Comparison of ENCODE assay signal across 24 cellular contexts in genomic region chr7:81327873-81328272, GRCh38.
"Had no signal": no experiment of that assay in that cellular context is flagged by ENCODE, and none has a peak within 500 bp of the region (broad histone marks: within the 10 kb centered on the region; RNA-seq: fewer than 3 reads in every experiment).

No MANE protein-coding gene starts in this region.

- H3K4me3 ChIP-seq: cardiac muscle cell had no signal

- H3K27ac ChIP-seq: brain microvascular endothelial cell, cardiac muscle cell had no signal

- DNase-seq: activated CD4-positive, alpha-beta T cell treated with anti-CD3 and anti-CD28 coated beads for 48 hours; activated CD4-positive, alpha-beta T cell treated with anti-CD3 and anti-CD28 coated beads, Interleukin-2, amount 50 U/mL, for 4 hours; activated CD4-positive, CD25-positive, alpha-beta regulatory T cell treated with anti-CD3 and anti-CD28 coated beads, Interleukin-2, amount 50 U/mL, for 72 hours; activated CD8-positive, alpha-beta memory T cell treated with anti-CD3 and anti-CD28 coated beads, Interleukin-2, amount 10 ng/mL, durations not matched to agents 7 days and 5 days; activated effector memory CD4-positive, alpha-beta T cell treated with Interleukin-2 at 50 U/mL for 16 hours; activated naive CD4-positive, alpha-beta T cell; activated T-cell treated with anti-CD3 and anti-CD28 coated beads, Interleukin-2, amount 50 U/mL, for 24 hours; KG1; MV-4-11; NCI-H1092 treated with DMSO at 0.1 percent for 48 hours; NCI-H1417 treated with DMSO at 0.1 percent for 48 hours; NCI-H1694; NCI-H2029; NCI-H2107; NCI-H2171 treated with DMSO at 0.1 percent for 48 hours; NCI-H345; NCI-H510A treated with DMSO at 0.1 percent for 48 hours; NK-92 treated with Interleukin-12 subunit alpha and Interleukin-12 subunit beta, amount 100 ng/mL, for 24 hours; OCI-M1; RPMI8226 had no signal

- ATAC-seq: activated CD8-positive, alpha-beta memory T cell treated with anti-CD3 and anti-CD28 coated beads, Interleukin-2, amount 10 ng/mL, durations not matched to agents 7 days and 5 days; Panc1; Right ventricle myocardium inferior had no signal

- H3K36me3 ChIP-seq: brain microvascular endothelial cell, cardiac muscle cell had no signal

- H3K27me3 ChIP-seq: brain microvascular endothelial cell, cardiac muscle cell had no signal
